ENCODE assay signal across 24 cellular contexts in genomic region chr14:90907178-90907577, GRCh38.
"Had no signal": no experiment of that assay in that cellular context is flagged by ENCODE, and none has a peak within 500 bp of the region (broad histone marks: within the 10 kb centered on the region; RNA-seq: fewer than 3 reads in every experiment).

No MANE protein-coding gene starts in this region.

- H3K9me3 ChIP-seq: left ventricle myocardium inferior, mucosa of descending colon, pancreas, prostate gland, sigmoid colon, spleen, tibial nerve, uterus had no signal

- H3K27ac Mint-ChIP-seq: type B pancreatic cell had no signal

- H3K27me3 Mint-ChIP-seq: naive thymus-derived CD4-positive, alpha-beta T cell; natural killer cell treated with Interleukin-12 subunit alpha and Interleukin-12 subunit beta and Interleukin-15 and Interleukin-18, amount 100 ng/mL, for 72 hours; stimulated activated memory B cell treated with anti-CD40 and anti-IgM and Interleukin-4, amounts not matched to agents 10 μg/mL and 1 μg/mL and 100 μg/mL, for 72 hours; stimulated activated naive CD8-positive, alpha-beta T cell treated with anti-CD3 and anti-CD28 coated beads, Interleukin-15, amount 100 ng/mL, for 72 hours; type B pancreatic cell had no signal

- H3K36me3 ChIP-seq: left ventricle myocardium inferior, pancreas, prostate gland, uterus had no signal

- H3K27ac ChIP-seq: left ventricle myocardium inferior, pancreas, prostate gland, sigmoid colon, spleen, tibial nerve, uterus had no signal

- H3K36me3 Mint-ChIP-seq: type B pancreatic cell had no signal

- H3K27me3 ChIP-seq: pancreas, sigmoid colon, spleen, tibial nerve, uterus had no signal

- DNase-seq: islet precursor cell; left ventricle myocardium inferior; midbrain; mucosa of descending colon; naive thymus-derived CD4-positive, alpha-beta T cell; nucleus accumbens; pancreas; posterior cingulate gyrus; retina; right cardiac atrium; sigmoid colon; small intestine; spleen; stimulated activated CD4-positive, alpha-beta T cell treated with anti-CD3 and anti-CD28 coated beads, Interleukin-4, amount 100 ng/mL, for 24 hours; stimulated activated naive CD4-positive, alpha-beta T cell treated with Interleukin-2 at 50 U/mL for 16 hours; stimulated activated naive CD8-positive, alpha-beta T cell treated with anti-CD3 and anti-CD28 coated beads, Interleukin-15, amount 100 ng/mL, for 72 hours; substantia nigra; uterus had no signal

- H3K4me3 ChIP-seq: left ventricle myocardium inferior, lung, mucosa of descending colon, pancreas, prostate gland, sigmoid colon, spleen, tibial nerve, uterus had no signal

- ATAC-seq: mucosa of descending colon; naive thymus-derived CD4-positive, alpha-beta T cell; natural killer cell treated with Interleukin-12 subunit alpha and Interleukin-12 subunit beta and Interleukin-15 and Interleukin-18, amount 100 ng/mL, for 72 hours; pancreas; right cardiac atrium; stimulated activated memory B cell treated with anti-CD40 and anti-IgM and Interleukin-4, amounts not matched to agents 10 μg/mL and 1 μg/mL and 100 μg/mL, for 72 hours; stimulated activated naive CD8-positive, alpha-beta T cell treated with anti-CD3 and anti-CD28 coated beads, Interleukin-15, amount 100 ng/mL, for 72 hours had no signal

- H3K4me1 ChIP-seq: left ventricle myocardium inferior, pancreas, prostate gland, uterus had no signal

- H3K9me3 Mint-ChIP-seq: naive thymus-derived CD4-positive, alpha-beta T cell; natural killer cell treated with Interleukin-12 subunit alpha and Interleukin-12 subunit beta and Interleukin-15 and Interleukin-18, amount 100 ng/mL, for 72 hours; stimulated activated memory B cell treated with anti-CD40 and anti-IgM and Interleukin-4, amounts not matched to agents 10 μg/mL and 1 μg/mL and 100 μg/mL, for 72 hours; stimulated activated naive CD8-positive, alpha-beta T cell treated with anti-CD3 and anti-CD28 coated beads, Interleukin-15, amount 100 ng/mL, for 72 hours; type B pancreatic cell had no signal

- H3K4me3 Mint-ChIP-seq: naive thymus-derived CD4-positive, alpha-beta T cell; natural killer cell treated with Interleukin-12 subunit alpha and Interleukin-12 subunit beta and Interleukin-15 and Interleukin-18, amount 100 ng/mL, for 72 hours; stimulated activated memory B cell treated with anti-CD40 and anti-IgM and Interleukin-4, amounts not matched to agents 10 μg/mL and 1 μg/mL and 100 μg/mL, for 72 hours; stimulated activated naive CD8-positive, alpha-beta T cell treated with anti-CD3 and anti-CD28 coated beads, Interleukin-15, amount 100 ng/mL, for 72 hours; type B pancreatic cell had no signal
